Comparison of ENCODE assay signal across 28 cellular contexts in genomic region chr4:44421330-44421729, GRCh38. TPM values are rescaled to one million over a fixed set of nuclear protein-coding genes. Genes with fewer than 3 reads are reported as not detected.
"Had no signal": no experiment of that assay in that cellular context is flagged by ENCODE, and none has a peak within 500 bp of the region (broad histone marks: within the 10 kb centered on the region; RNA-seq: fewer than 3 reads in every experiment).

No MANE protein-coding gene starts in this region.

- H3K27me3 Mint-ChIP-seq: stimulated activated memory B cell treated with anti-CD40 and anti-IgM and Interleukin-4, amounts not matched to agents 10 μg/mL and 1 μg/mL and 100 μg/mL, for 72 hours; stimulated activated naive B cell treated with anti-CD40 and anti-IgM and Interleukin-4, amounts not matched to agents 10 μg/mL and 1 μg/mL and 100 μg/mL, for 72 hours; stimulated activated naive CD8-positive, alpha-beta T cell treated with anti-CD3 and anti-CD28 coated beads, Interleukin-15, amount 100 ng/mL, for 72 hours; stimulated activated naive CD8-positive, alpha-beta T cell treated with anti-CD3 and anti-CD28 coated beads, Interleukin-15, Interleukin-2, amounts not matched to agents 100 ng/mL and 50 ng/mL, for 24 hours; type B pancreatic cell had no signal

- H3K36me3 ChIP-seq: stomach, suprapubic skin, thoracic aorta, thyroid gland, tibial artery, tibial nerve, transverse colon, upper lobe of left lung, upper lobe of right lung, uterus, vagina had no signal

- ATAC-seq: stimulated activated effector memory CD8-positive, alpha-beta T cell treated with anti-CD3 and anti-CD28 coated beads, Interleukin-12 subunit alpha, Interleukin-12 subunit beta, amount 100 ng/mL, for 72 hours; stimulated activated memory B cell treated with anti-CD40 and anti-IgM and Interleukin-4, amounts not matched to agents 10 μg/mL and 1 μg/mL and 100 μg/mL, for 72 hours; stimulated activated naive B cell treated with anti-CD40 and anti-IgM and Interleukin-4, amounts not matched to agents 10 μg/mL and 1 μg/mL and 100 μg/mL, for 72 hours; stimulated activated naive CD8-positive, alpha-beta T cell treated with anti-CD3 and anti-CD28 coated beads, Interleukin-15, amount 100 ng/mL, for 72 hours; stimulated activated naive CD8-positive, alpha-beta T cell treated with anti-CD3 and anti-CD28 coated beads, Interleukin-15, Interleukin-2, amounts not matched to agents 100 U/mL and 50 U/mL, for 24 hours; upper lobe of right lung had no signal

- H3K27ac Mint-ChIP-seq: stimulated activated effector memory CD8-positive, alpha-beta T cell treated with anti-CD3 and anti-CD28 coated beads, Interleukin-12 subunit alpha, Interleukin-12 subunit beta, amount 100 ng/mL, for 72 hours; stimulated activated memory B cell treated with anti-CD40 and anti-IgM and Interleukin-4, amounts not matched to agents 10 μg/mL and 1 μg/mL and 100 μg/mL, for 72 hours; stimulated activated naive B cell treated with anti-CD40 and anti-IgM and Interleukin-4, amounts not matched to agents 10 μg/mL and 1 μg/mL and 100 μg/mL, for 72 hours; stimulated activated naive CD8-positive, alpha-beta T cell treated with anti-CD3 and anti-CD28 coated beads, Interleukin-15, amount 100 ng/mL, for 72 hours; stimulated activated naive CD8-positive, alpha-beta T cell treated with anti-CD3 and anti-CD28 coated beads, Interleukin-15, Interleukin-2, amounts not matched to agents 100 ng/mL and 50 ng/mL, for 24 hours; type B pancreatic cell had no signal

- H3K4me1 ChIP-seq: stomach, suprapubic skin, testis, thyroid gland, tibial artery, tibial nerve, transverse colon, upper lobe of left lung, upper lobe of right lung, uterus, vagina had no signal

- H3K9me3 ChIP-seq: stomach, suprapubic skin, testis, thoracic aorta, thyroid gland, tibial artery, tibial nerve, transverse colon, upper lobe of left lung, upper lobe of right lung, uterus, vagina had no signal

- H3K4me3 ChIP-seq: stomach, suprapubic skin, testis, thoracic aorta, thyroid gland, tibial artery, tibial nerve, transverse colon, upper lobe of left lung, upper lobe of right lung, uterus, vagina had no signal

- H3K9me3 Mint-ChIP-seq: stimulated activated naive B cell treated with anti-CD40 and anti-IgM and Interleukin-4, amounts not matched to agents 10 μg/mL and 1 μg/mL and 100 μg/mL, for 72 hours; type B pancreatic cell had no signal

- H3K27ac ChIP-seq: stomach, suprapubic skin, testis, thoracic aorta, thyroid gland, tibial artery, tibial nerve, transverse colon, upper lobe of left lung, upper lobe of right lung, uterus, vagina had no signal

- H3K36me3 Mint-ChIP-seq: stimulated activated effector memory CD8-positive, alpha-beta T cell treated with anti-CD3 and anti-CD28 coated beads, Interleukin-12 subunit alpha, Interleukin-12 subunit beta, amount 100 ng/mL, for 72 hours; stimulated activated memory B cell treated with anti-CD40 and anti-IgM and Interleukin-4, amounts not matched to agents 10 μg/mL and 1 μg/mL and 100 μg/mL, for 72 hours; stimulated activated naive B cell treated with anti-CD40 and anti-IgM and Interleukin-4, amounts not matched to agents 10 μg/mL and 1 μg/mL and 100 μg/mL, for 72 hours; type B pancreatic cell had no signal

- H3K4me3 Mint-ChIP-seq: stimulated activated effector memory CD8-positive, alpha-beta T cell treated with anti-CD3 and anti-CD28 coated beads, Interleukin-12 subunit alpha, Interleukin-12 subunit beta, amount 100 ng/mL, for 72 hours; stimulated activated memory B cell treated with anti-CD40 and anti-IgM and Interleukin-4, amounts not matched to agents 10 μg/mL and 1 μg/mL and 100 μg/mL, for 72 hours; stimulated activated naive B cell treated with anti-CD40 and anti-IgM and Interleukin-4, amounts not matched to agents 10 μg/mL and 1 μg/mL and 100 μg/mL, for 72 hours; stimulated activated naive CD8-positive, alpha-beta T cell treated with anti-CD3 and anti-CD28 coated beads, Interleukin-15, amount 100 ng/mL, for 72 hours; stimulated activated naive CD8-positive, alpha-beta T cell treated with anti-CD3 and anti-CD28 coated beads, Interleukin-15, Interleukin-2, amounts not matched to agents 100 ng/mL and 50 ng/mL, for 24 hours; type B pancreatic cell had no signal

- DNase-seq: stimulated activated CD4-positive, alpha-beta T cell treated with anti-CD3 and anti-CD28 coated beads, Interleukin-2, amount 100 ng/mL, for 48 hours; stimulated activated CD4-positive, alpha-beta T cell treated with anti-CD3 and anti-CD28 coated beads, Interleukin-4, amount 100 ng/mL, for 1 hour; stimulated activated CD4-positive, alpha-beta T cell treated with anti-CD3 and anti-CD28 coated beads, Interleukin-4, amount 100 ng/mL, for 24 hours; stimulated activated CD4-positive, alpha-beta T cell treated with anti-CD3 and anti-CD28 coated beads, Interleukin-4, amount 100 ng/mL, for 4 hours; stimulated activated CD8-positive, alpha-beta memory T cell treated with anti-CD3 and anti-CD28 coated beads, Interleukin-4, amount 100 ng/mL, for 48 hours; stimulated activated naive B cell treated with anti-CD40 and anti-IgM and Interleukin-4, amounts not matched to agents 10 μg/mL and 1 μg/mL and 100 μg/mL, for 72 hours; stimulated activated naive CD4-positive, alpha-beta T cell; stimulated activated naive CD4-positive, alpha-beta T cell treated with Interleukin-2 at 50 U/mL for 16 hours; stimulated activated naive CD8-positive, alpha-beta T cell treated with anti-CD3 and anti-CD28 coated beads, Interleukin-15, amount 100 ng/mL, for 72 hours; stimulated activated naive CD8-positive, alpha-beta T cell treated with anti-CD3 and anti-CD28 coated beads, Interleukin-15, Interleukin-2, amounts not matched to agents 100 U/mL and 50 U/mL, for 24 hours; stomach; substantia nigra; testis; thyroid gland; tibial artery; transverse colon; trophoblast cell; upper lobe of left lung; upper lobe of right lung; uterus had no signal

- H3K27me3 ChIP-seq: stomach, suprapubic skin, testis, thyroid gland, tibial artery, tibial nerve, transverse colon, upper lobe of left lung, upper lobe of right lung, uterus, vagina had no signal

- H3K4me1 Mint-ChIP-seq: stimulated activated effector memory CD8-positive, alpha-beta T cell treated with anti-CD3 and anti-CD28 coated beads, Interleukin-12 subunit alpha, Interleukin-12 subunit beta, amount 100 ng/mL, for 72 hours; stimulated activated memory B cell treated with anti-CD40 and anti-IgM and Interleukin-4, amounts not matched to agents 10 μg/mL and 1 μg/mL and 100 μg/mL, for 72 hours; stimulated activated naive B cell treated with anti-CD40 and anti-IgM and Interleukin-4, amounts not matched to agents 10 μg/mL and 1 μg/mL and 100 μg/mL, for 72 hours; stimulated activated naive CD8-positive, alpha-beta T cell treated with anti-CD3 and anti-CD28 coated beads, Interleukin-15, amount 100 ng/mL, for 72 hours had no signal

RNA-seq across cellular contexts. Expression of gene KCTD8, which starts 27.3 kb away (rescaled TPM):
- total RNA-seq: vagina had no signal
